12 cellular contexts compared by ENCODE assay signal in the genomic region with DNA sequence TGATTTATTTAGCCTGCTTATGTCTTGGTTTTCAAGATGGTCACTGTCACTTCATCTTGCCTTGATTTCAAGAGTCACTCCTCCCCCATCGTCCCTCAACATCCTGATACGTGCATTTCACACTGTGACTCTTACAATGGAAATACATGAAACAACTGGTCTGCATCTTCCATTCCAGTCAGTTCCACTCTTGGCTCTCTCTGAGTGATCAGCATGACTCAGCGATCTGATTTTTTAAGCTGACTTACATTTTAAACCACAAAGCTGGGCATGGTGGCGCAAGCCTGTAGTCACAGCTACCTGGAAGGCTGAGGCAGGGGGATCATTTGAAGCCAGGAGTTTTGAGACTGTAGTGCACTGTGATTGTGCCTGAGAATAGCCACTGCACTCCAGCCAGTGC.
DNase-seq lines count a peak whose midpoint lies in the region; ATAC-seq and TF ChIP-seq lines count a peak whose summit lies in the region.
"Had no signal": no experiment of that assay in that cellular context is flagged by ENCODE, and none has a peak within 500 bp of the region (broad histone marks: within the 10 kb centered on the region; RNA-seq: fewer than 3 reads in every experiment).

No MANE protein-coding gene starts in this region.

- no peaks in the 10 kb centered on the region for H4K20me1 ChIP-seq in Karpas-422 (ENCODE audit: insufficient read depth, low read depth, low read length)

- H3K9me2 ChIP-seq in Karpas-422 (replicated peaks; ENCODE audit: insufficient read depth, low read length) = no peaks in the 10 kb centered on the region

- no peaks in the 10 kb centered on the region for H3K79me2 ChIP-seq in Karpas-422 (ENCODE audit: low read length)

- WGBS in mesodermal cell (ENCODE audit: insufficient coverage in 2 of 2), 2 experiments = 80 to 82% methylated on average over 3 to 4 of the region's 4 CpGs

- no peak overlapping the region for H3K4me2 ChIP-seq in Karpas-422 (ENCODE audit: low read depth, low read length, poor library complexity, severe bottlenecking)

- no peak for ATAC-seq in GM18519 (IDR thresholded peaks at IDR 0.05; ENCODE audit: low FRiP score, unreplicated experiment)

- H3K9me3 ChIP-seq in mesodermal cell (ENCODE audit: control insufficient read depth, low read length) (no peaks in the 10 kb centered on the region), Karpas-422 (ENCODE audit: low read length) (no peaks in the 10 kb centered on the region)

- DNase-seq in ELR (ENCODE audit: low read depth) (peak; percentile 91), MV-4-11 (lab: John Stamatoyannopoulos, UW) (peak; percentile 50), choroid plexus epithelial cell (ENCODE audit: low read depth) (peak; percentile 93), Karpas-422 (no peak), LoVo (ENCODE audit: low spot score) (no peak), NCI-H1436 (lab: John Stamatoyannopoulos, UW) (no peak)
- DNase-seq: activated CD8-positive, alpha-beta memory T cell treated with anti-CD3 and anti-CD28 coated beads, Interleukin-2, amount 50 U/mL, for 48 hours; SHP77 treated with DMSO at 0.1 percent for 48 hours; stimulated activated CD4-positive, alpha-beta T cell treated with anti-CD3 and anti-CD28 coated beads, Interleukin-2, amount 100 ng/mL, for 48 hours; trophoblast cell had no signal

- H2AFZ ChIP-seq in Karpas-422 (ENCODE audit: low read length) = no peak overlapping the region

- no peaks in the 10 kb centered on the region for H3K36me3 ChIP-seq in mesodermal cell (ENCODE audit: control insufficient read depth, insufficient read depth, low read length)
- no peaks in the 10 kb centered on the region for H3K36me3 ChIP-seq in Karpas-422 (ENCODE audit: insufficient read depth, low read length)

- no peaks in the 10 kb centered on the region for H3K27me3 ChIP-seq in Karpas-422 (ENCODE audit: low read length)

- TF ChIP-seq CTCF in choroid plexus epithelial cell (conservative IDR thresholded peaks at IDR 0.05; ENCODE audit: low read depth, low read length) = no peak

- no peak overlapping the region for H3K9ac ChIP-seq in Karpas-422 (ENCODE audit: low read length)

- H3K27ac ChIP-seq in mesodermal cell (ENCODE audit: low read depth, low read length, severe bottlenecking) (peak overlapping the region; percentile 23), Karpas-422 (ENCODE audit: low read length) (no peak overlapping the region)

- H3K4me1 ChIP-seq in mesodermal cell (ENCODE audit: control insufficient read depth, insufficient read depth, low read length, poor library complexity, severe bottlenecking) (peaks cover 45% of the 10 kb centered on the region), Karpas-422 (ENCODE audit: low read length) (no peaks in the 10 kb centered on the region)

- H3K4me3 ChIP-seq in choroid plexus epithelial cell (ENCODE audit: low read depth, low read length) (no peak overlapping the region), mesodermal cell (ENCODE audit: extremely low read depth, insufficient read depth, low read length, poor library complexity, severe bottlenecking) (no peak overlapping the region), Karpas-422 (ENCODE audit: low read length) (no peak overlapping the region)

Comparison
In these comparisons a context has a peak if more than half of its experiments do, and no peak if none do; other contexts are left out.
1. DNase-seq: peak in ELR (single experiment), MV-4-11 (single experiment) and choroid plexus epithelial cell (single experiment); none in Karpas-422 (single experiment), LoVo (single experiment) and NCI-H1436 (single experiment).